In the genomic region with DNA sequence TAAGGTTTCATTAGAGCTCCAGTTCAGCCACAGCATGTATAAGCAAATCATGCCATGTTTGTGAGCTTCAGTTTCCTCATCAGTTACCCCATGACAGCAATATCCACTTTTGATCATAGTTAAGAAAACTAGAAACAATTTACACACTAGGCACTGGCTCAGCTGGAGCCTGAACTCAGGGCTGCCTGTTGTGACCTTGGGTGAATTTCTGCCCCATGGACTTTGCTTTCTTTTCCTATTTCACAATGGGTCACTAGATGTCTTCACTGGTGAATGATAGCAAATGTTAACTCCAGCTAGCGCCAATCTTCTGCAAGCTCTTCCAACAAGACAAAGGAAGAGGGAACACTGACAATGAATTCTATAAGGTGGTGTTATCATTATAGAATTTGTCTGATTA, we compare ENCODE assay signal across 1 cellular context.
TF ChIP-seq lines count a peak whose summit lies in the region.

No MANE protein-coding gene starts in this region.

TF ChIP-seq in HepG2, 621 proteins besides CTCF, POLR2A, EP300 and RAD21 (continued from another document and continues in another):
- 0 out of 2 replicates have a peak, but pooled peaks have one; percentile 36 for TF ChIP-seq MIER3 (CRISPR knock-in tag; IDR thresholded peaks at IDR 0.05; ENCODE audit: borderline replicate concordance)
- no peak for TF ChIP-seq ZSCAN29 (CRISPR knock-in tag; conservative IDR thresholded peaks at IDR 0.05)
- no peak for TF ChIP-seq SMYD3 (CRISPR knock-in tag; IDR thresholded peaks at IDR 0.05)
- TF ChIP-seq HOXA3 (CRISPR knock-in tag; IDR thresholded peaks at IDR 0.05) = no peak
- TF ChIP-seq ZMYM3 (CRISPR knock-in tag; IDR thresholded peaks at IDR 0.05) = peak; percentile 51; the same call in 1 of the 2 replicates
- TF ChIP-seq, protein P1, sequence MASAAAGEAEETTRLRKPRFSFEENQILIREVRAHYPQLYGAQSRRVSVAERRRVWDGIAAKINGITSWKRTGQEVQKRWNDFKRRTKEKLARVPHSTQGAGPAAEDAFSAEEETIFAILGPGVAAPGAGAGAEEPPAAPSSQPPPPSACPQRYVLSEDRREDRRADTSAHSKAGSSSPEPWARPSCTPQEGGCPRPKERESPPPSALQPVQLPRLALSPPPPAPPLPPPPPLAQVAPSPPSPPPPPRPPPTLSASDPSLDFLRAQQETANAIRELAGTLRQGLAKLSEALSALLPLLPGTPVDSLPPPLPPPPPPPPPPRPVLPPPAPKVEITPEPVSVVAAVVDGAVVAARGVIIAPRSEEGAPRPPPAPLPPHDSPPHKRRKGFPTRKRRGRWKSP (CRISPR knock-in tag; IDR thresholded peaks at IDR 0.05) = no peak
- peak; percentile 80 for TF ChIP-seq ZMYM4 (CRISPR knock-in tag; IDR thresholded peaks at IDR 0.05)
- TF ChIP-seq ZNF747 (CRISPR knock-in tag; IDR thresholded peaks at IDR 0.05; ENCODE audit: borderline replicate concordance) = no peak
- TF ChIP-seq, protein P2, sequence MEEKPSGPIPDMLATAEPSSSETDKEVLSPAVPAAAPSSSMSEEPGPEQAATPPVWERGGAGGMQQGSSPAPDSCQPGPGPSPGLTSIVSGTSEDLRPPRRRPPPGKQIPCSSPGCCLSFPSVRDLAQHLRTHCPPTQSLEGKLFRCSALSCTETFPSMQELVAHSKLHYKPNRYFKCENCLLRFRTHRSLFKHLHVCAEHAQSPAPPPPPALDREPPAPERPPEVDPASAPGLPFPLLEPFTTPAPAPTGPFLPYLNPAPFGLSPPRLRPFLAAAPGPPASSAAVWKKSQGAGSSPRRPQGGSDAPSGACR (CRISPR knock-in tag; IDR thresholded peaks at IDR 0.05) = no peak
- no peak for TF ChIP-seq KDM3A (CRISPR knock-in tag; IDR thresholded peaks at IDR 0.05; ENCODE audit: low read depth)
- TF ChIP-seq, protein P3, sequence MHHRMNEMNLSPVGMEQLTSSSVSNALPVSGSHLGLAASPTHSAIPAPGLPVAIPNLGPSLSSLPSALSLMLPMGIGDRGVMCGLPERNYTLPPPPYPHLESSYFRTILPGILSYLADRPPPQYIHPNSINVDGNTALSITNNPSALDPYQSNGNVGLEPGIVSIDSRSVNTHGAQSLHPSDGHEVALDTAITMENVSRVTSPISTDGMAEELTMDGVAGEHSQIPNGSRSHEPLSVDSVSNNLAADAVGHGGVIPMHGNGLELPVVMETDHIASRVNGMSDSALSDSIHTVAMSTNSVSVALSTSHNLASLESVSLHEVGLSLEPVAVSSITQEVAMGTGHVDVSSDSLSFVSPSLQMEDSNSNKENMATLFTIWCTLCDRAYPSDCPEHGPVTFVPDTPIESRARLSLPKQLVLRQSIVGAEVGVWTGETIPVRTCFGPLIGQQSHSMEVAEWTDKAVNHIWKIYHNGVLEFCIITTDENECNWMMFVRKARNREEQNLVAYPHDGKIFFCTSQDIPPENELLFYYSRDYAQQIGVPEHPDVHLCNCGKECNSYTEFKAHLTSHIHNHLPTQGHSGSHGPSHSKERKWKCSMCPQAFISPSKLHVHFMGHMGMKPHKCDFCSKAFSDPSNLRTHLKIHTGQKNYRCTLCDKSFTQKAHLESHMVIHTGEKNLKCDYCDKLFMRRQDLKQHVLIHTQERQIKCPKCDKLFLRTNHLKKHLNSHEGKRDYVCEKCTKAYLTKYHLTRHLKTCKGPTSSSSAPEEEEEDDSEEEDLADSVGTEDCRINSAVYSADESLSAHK (CRISPR knock-in tag; IDR thresholded peaks at IDR 0.05; ENCODE audit: borderline replicate concordance) = no peak
- TF ChIP-seq DR1 (CRISPR knock-in tag; IDR thresholded peaks at IDR 0.05) = no peak
- no peak for TF ChIP-seq EHMT2 (IDR thresholded peaks at IDR 0.05; ENCODE audit: borderline replicate concordance, low read depth, low read length)
- TF ChIP-seq AHR (CRISPR knock-in tag; IDR thresholded peaks at IDR 0.05) = no peak
- TF ChIP-seq, protein P4, sequence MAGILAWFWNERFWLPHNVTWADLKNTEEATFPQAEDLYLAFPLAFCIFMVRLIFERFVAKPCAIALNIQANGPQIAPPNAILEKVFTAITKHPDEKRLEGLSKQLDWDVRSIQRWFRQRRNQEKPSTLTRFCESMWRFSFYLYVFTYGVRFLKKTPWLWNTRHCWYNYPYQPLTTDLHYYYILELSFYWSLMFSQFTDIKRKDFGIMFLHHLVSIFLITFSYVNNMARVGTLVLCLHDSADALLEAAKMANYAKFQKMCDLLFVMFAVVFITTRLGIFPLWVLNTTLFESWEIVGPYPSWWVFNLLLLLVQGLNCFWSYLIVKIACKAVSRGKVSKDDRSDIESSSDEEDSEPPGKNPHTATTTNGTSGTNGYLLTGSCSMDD (CRISPR knock-in tag; IDR thresholded peaks at IDR 0.05) = no peak
- TF ChIP-seq RCOR2 (CRISPR knock-in tag; IDR thresholded peaks at IDR 0.05) = peak; percentile 59; the same call in 1 of the 2 replicates
- TF ChIP-seq ZNF225 (CRISPR knock-in tag; IDR thresholded peaks at IDR 0.05) = no peak
- TF ChIP-seq, protein P5, sequence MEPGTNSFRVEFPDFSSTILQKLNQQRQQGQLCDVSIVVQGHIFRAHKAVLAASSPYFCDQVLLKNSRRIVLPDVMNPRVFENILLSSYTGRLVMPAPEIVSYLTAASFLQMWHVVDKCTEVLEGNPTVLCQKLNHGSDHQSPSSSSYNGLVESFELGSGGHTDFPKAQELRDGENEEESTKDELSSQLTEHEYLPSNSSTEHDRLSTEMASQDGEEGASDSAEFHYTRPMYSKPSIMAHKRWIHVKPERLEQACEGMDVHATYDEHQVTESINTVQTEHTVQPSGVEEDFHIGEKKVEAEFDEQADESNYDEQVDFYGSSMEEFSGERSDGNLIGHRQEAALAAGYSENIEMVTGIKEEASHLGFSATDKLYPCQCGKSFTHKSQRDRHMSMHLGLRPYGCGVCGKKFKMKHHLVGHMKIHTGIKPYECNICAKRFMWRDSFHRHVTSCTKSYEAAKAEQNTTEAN (CRISPR knock-in tag; conservative IDR thresholded peaks at IDR 0.05) = peak; percentile 79
- TF ChIP-seq, protein P6, sequence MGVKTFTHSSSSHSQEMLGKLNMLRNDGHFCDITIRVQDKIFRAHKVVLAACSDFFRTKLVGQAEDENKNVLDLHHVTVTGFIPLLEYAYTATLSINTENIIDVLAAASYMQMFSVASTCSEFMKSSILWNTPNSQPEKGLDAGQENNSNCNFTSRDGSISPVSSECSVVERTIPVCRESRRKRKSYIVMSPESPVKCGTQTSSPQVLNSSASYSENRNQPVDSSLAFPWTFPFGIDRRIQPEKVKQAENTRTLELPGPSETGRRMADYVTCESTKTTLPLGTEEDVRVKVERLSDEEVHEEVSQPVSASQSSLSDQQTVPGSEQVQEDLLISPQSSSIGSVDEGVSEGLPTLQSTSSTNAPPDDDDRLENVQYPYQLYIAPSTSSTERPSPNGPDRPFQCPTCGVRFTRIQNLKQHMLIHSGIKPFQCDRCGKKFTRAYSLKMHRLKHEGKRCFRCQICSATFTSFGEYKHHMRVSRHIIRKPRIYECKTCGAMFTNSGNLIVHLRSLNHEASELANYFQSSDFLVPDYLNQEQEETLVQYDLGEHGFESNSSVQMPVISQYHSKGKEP (CRISPR knock-in tag; IDR thresholded peaks at IDR 0.05) = no peak
- TF ChIP-seq CENPBD1 (CRISPR knock-in tag; IDR thresholded peaks at IDR 0.05; ENCODE audit: borderline replicate concordance, low read depth) = no peak
- TF ChIP-seq EED (CRISPR knock-in tag; IDR thresholded peaks at IDR 0.05) = no peak
- TF ChIP-seq, protein P7, sequence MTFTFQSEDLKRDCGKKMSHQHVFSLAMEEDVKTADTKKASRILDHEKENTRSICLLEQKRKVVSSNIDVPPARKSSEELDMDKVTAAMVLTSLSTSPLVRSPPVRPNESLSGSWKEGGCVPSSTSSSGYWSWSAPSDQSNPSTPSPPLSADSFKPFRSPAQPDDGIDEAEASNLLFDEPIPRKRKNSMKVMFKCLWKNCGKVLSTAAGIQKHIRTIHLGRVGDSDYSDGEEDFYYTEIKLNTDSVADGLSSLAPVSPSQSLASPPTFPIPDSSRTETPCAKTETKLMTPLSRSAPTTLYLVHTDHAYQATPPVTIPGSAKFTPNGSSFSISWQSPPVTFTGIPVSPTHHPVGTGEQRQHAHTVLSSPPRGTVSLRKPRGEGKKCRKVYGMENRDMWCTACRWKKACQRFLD (CRISPR knock-in tag; IDR thresholded peaks at IDR 0.05; ENCODE audit: borderline replicate concordance) = no peak
- TF ChIP-seq TCF7L2 (IDR thresholded peaks at IDR 0.05; ENCODE audit: low read depth, low read length) = no peak
- peak; percentile 51; the same call in 1 of the 2 replicates for TF ChIP-seq HDAC2 (CRISPR knock-in tag; IDR thresholded peaks at IDR 0.05)
- no peak for TF ChIP-seq U2AF2 (IDR thresholded peaks at IDR 0.05; ENCODE audit: low read depth, low read length)
- peak; percentile 55; the same call in 1 of the 2 replicates for TF ChIP-seq ZNF556 (CRISPR knock-in tag; IDR thresholded peaks at IDR 0.05; ENCODE audit: borderline replicate concordance)
- peak; percentile 63; the same call in 1 of the 2 replicates for TF ChIP-seq NCOA2 (CRISPR knock-in tag; IDR thresholded peaks at IDR 0.05)
- TF ChIP-seq ZNF205 (CRISPR knock-in tag; IDR thresholded peaks at IDR 0.05) = peak; percentile 89
- TF ChIP-seq NR2F2 (IDR thresholded peaks at IDR 0.05; ENCODE audit: borderline replicate concordance, low read depth) = 0 out of 2 replicates have a peak, but pooled peaks have one; percentile 51
- TF ChIP-seq ZNF253 (CRISPR knock-in tag; IDR thresholded peaks at IDR 0.05; ENCODE audit: borderline replicate concordance) = no peak
- no peak for TF ChIP-seq ZNF780A (CRISPR knock-in tag; IDR thresholded peaks at IDR 0.05)
- TF ChIP-seq TRIM24 (CRISPR knock-in tag; IDR thresholded peaks at IDR 0.05) = no peak
- no peak for TF ChIP-seq ZNF646 (CRISPR knock-in tag; IDR thresholded peaks at IDR 0.05)
- no peak for TF ChIP-seq ZNF605 (CRISPR knock-in tag; IDR thresholded peaks at IDR 0.05)
- TF ChIP-seq HNF4G (IDR thresholded peaks at IDR 0.05; ENCODE audit: borderline replicate concordance, low read depth, low read length) = peak; percentile 87
- peak; percentile 76; the same call in 1 of the 2 replicates for TF ChIP-seq HNF4G (CRISPR knock-in tag; IDR thresholded peaks at IDR 0.05; ENCODE audit: borderline replicate concordance, low read depth)
- TF ChIP-seq RAD51 (IDR thresholded peaks at IDR 0.05; ENCODE audit: borderline replicate concordance) = no peak
- TF ChIP-seq CENPT (CRISPR knock-in tag; IDR thresholded peaks at IDR 0.05; ENCODE audit: low read depth) = no peak
